ENCODE assay signal across 11 cellular contexts in genomic region chr13:81487151-81487550, GRCh38.
A peak's percentile ranks its signal among the peaks of the same experiment; 100 is the strongest.
DNase-seq lines count a peak whose midpoint lies in the region; ATAC-seq, FAIRE-seq and TF ChIP-seq lines count a peak whose summit lies in the region.
"Had no signal": no experiment of that assay in that cellular context is flagged by ENCODE, and none has a peak within 500 bp of the region (broad histone marks: within the 10 kb centered on the region; RNA-seq: fewer than 3 reads in every experiment).

No MANE protein-coding gene starts in this region.

- no peak for ATAC-seq in GM21526 (IDR thresholded peaks at IDR 0.05; ENCODE audit: low FRiP score, unreplicated experiment)

- TF ChIP-seq CTCF in astrocyte (IDR thresholded peaks at IDR 0.05; ENCODE audit: insufficient read depth, low read depth, low read length): peak; percentile 11

- intact Hi-C loops in activated T-helper 1 cell treated with anti-CD3 and anti-CD28 coated beads, Interleukin-12 subunit alpha, Interleukin-12 subunit beta, Interleukin-2, Interleukin-4 antibody, amounts not matched to agents 30 ng/mL and 10 ng/mL and 1 ng/mL, durations not matched to agents 14 hours and 24 hours and 36 hours (cut with micrococcal nuclease): no loop called here

- H3K36me3 ChIP-seq in astrocyte (ENCODE audit: insufficient read depth, low read length): no peaks in the 10 kb centered on the region

- FAIRE-seq in astrocyte (lab: Jason Lieb, UNC): no peak
- FAIRE-seq: GM18507 had no signal

- H3K4me2 ChIP-seq in astrocyte (ENCODE audit: low read length): no peak overlapping the region

- no peak overlapping the region for H3K4me3 ChIP-seq in astrocyte (ENCODE audit: insufficient read depth, low read depth, low read length)
- H3K4me3 ChIP-seq: lung had no signal

- no peaks in the 10 kb centered on the region for H3K4me1 Mint-ChIP-seq in astrocyte (ENCODE audit: low read depth, unreplicated experiment)
- H3K4me1 Mint-ChIP-seq in activated T-helper 1 cell treated with anti-CD3 and anti-CD28 coated beads, Interleukin-12 subunit alpha, Interleukin-12 subunit beta, Interleukin-2, Interleukin-4 antibody, amounts not matched to agents 30 ng/mL and 10 ng/mL and 1 ng/mL, durations not matched to agents 14 hours and 24 hours and 36 hours (ENCODE audit: low read depth): no peaks in the 10 kb centered on the region
- H3K4me1 Mint-ChIP-seq: activated naive CD8-positive, alpha-beta T cell treated with anti-CD3 and anti-CD28 coated beads for 36 hours had no signal

- no peaks in the 10 kb centered on the region for H3K9me3 ChIP-seq in astrocyte (ENCODE audit: insufficient read depth, low read depth, low read length)

- no peaks in the 10 kb centered on the region for H3K4me1 ChIP-seq in astrocyte (ENCODE audit: insufficient read depth, low read length)

- no peaks in the 10 kb centered on the region for H4K20me1 ChIP-seq in astrocyte (ENCODE audit: insufficient read depth, low read length)

- H3K79me2 ChIP-seq in astrocyte (ENCODE audit: insufficient read depth, low read length): no peaks in the 10 kb centered on the region

- H3K36me3 Mint-ChIP-seq in astrocyte (ENCODE audit: low read depth, unreplicated experiment): no peaks in the 10 kb centered on the region
- no peaks in the 10 kb centered on the region for H3K36me3 Mint-ChIP-seq in activated T-helper 1 cell treated with anti-CD3 and anti-CD28 coated beads, Interleukin-12 subunit alpha, Interleukin-12 subunit beta, Interleukin-2, Interleukin-4 antibody, amounts not matched to agents 30 ng/mL and 10 ng/mL and 1 ng/mL, durations not matched to agents 14 hours and 24 hours and 36 hours (ENCODE audit: low read depth)
- H3K36me3 Mint-ChIP-seq: activated naive CD8-positive, alpha-beta T cell treated with anti-CD3 and anti-CD28 coated beads for 36 hours had no signal

- no peak overlapping the region for H3K9ac ChIP-seq in astrocyte (ENCODE audit: low read length)

- H3K9me3 Mint-ChIP-seq in astrocyte (ENCODE audit: unreplicated experiment): no peaks in the 10 kb centered on the region
- no peaks in the 10 kb centered on the region for H3K9me3 Mint-ChIP-seq in activated T-helper 1 cell treated with anti-CD3 and anti-CD28 coated beads, Interleukin-12 subunit alpha, Interleukin-12 subunit beta, Interleukin-2, Interleukin-4 antibody, amounts not matched to agents 30 ng/mL and 10 ng/mL and 1 ng/mL, durations not matched to agents 14 hours and 24 hours and 36 hours

- H3K27me3 ChIP-seq in astrocyte (ENCODE audit: insufficient read depth, low read length): no peaks in the 10 kb centered on the region

- H3K27me3 Mint-ChIP-seq in astrocyte (ENCODE audit: low read depth, unreplicated experiment): peaks cover 2% of the 10 kb centered on the region
- no peaks in the 10 kb centered on the region for H3K27me3 Mint-ChIP-seq in activated T-helper 1 cell treated with anti-CD3 and anti-CD28 coated beads, Interleukin-12 subunit alpha, Interleukin-12 subunit beta, Interleukin-2, Interleukin-4 antibody, amounts not matched to agents 30 ng/mL and 10 ng/mL and 1 ng/mL, durations not matched to agents 14 hours and 24 hours and 36 hours (ENCODE audit: insufficient read depth)
- H3K27me3 Mint-ChIP-seq: activated naive CD8-positive, alpha-beta T cell treated with anti-CD3 and anti-CD28 coated beads for 36 hours had no signal

- H2AFZ ChIP-seq in astrocyte (ENCODE audit: low read depth, low read length): no peak overlapping the region

- no peak overlapping the region for H3K27ac ChIP-seq in astrocyte (ENCODE audit: low read depth, low read length)

- H3K4me3 Mint-ChIP-seq in astrocyte (ENCODE audit: unreplicated experiment): no peak overlapping the region
- no peak overlapping the region for H3K4me3 Mint-ChIP-seq in activated T-helper 1 cell treated with anti-CD3 and anti-CD28 coated beads, Interleukin-12 subunit alpha, Interleukin-12 subunit beta, Interleukin-2, Interleukin-4 antibody, amounts not matched to agents 30 ng/mL and 10 ng/mL and 1 ng/mL, durations not matched to agents 14 hours and 24 hours and 36 hours
- H3K4me3 Mint-ChIP-seq: activated naive CD8-positive, alpha-beta T cell treated with anti-CD3 and anti-CD28 coated beads for 36 hours had no signal

- no peak overlapping the region for H3K27ac Mint-ChIP-seq in astrocyte (ENCODE audit: unreplicated experiment)
- H3K27ac Mint-ChIP-seq in activated T-helper 1 cell treated with anti-CD3 and anti-CD28 coated beads, Interleukin-12 subunit alpha, Interleukin-12 subunit beta, Interleukin-2, Interleukin-4 antibody, amounts not matched to agents 30 ng/mL and 10 ng/mL and 1 ng/mL, durations not matched to agents 14 hours and 24 hours and 36 hours: no peak overlapping the region
- H3K27ac Mint-ChIP-seq: activated naive CD8-positive, alpha-beta T cell treated with anti-CD3 and anti-CD28 coated beads for 36 hours had no signal

- DNase-seq in ELF-1 (ENCODE audit: low read depth, low spot score): peak; percentile 22
- DNase-seq in NCI-H1048 (lab: John Stamatoyannopoulos, UW): peak; percentile 1
- DNase-seq in astrocyte (ENCODE audit: low read depth): no peak
- peak; percentile 12 for DNase-seq in medulla oblongata (ENCODE audit: extremely low spot score)
- no peak for DNase-seq in stimulated activated CD4-positive, alpha-beta T cell treated with anti-CD3 and anti-CD28 coated beads, Interleukin-4, amount 100 ng/mL, for 24 hours
- no peak for DNase-seq in activated T-helper 1 cell treated with anti-CD3 and anti-CD28 coated beads, Interleukin-12 subunit alpha, Interleukin-12 subunit beta, Interleukin-2, Interleukin-4 antibody, amounts not matched to agents 30 ng/mL and 10 ng/mL and 1 ng/mL, durations not matched to agents 14 hours and 24 hours and 36 hours (ENCODE audit: low spot score)
- DNase-seq in activated naive CD4-positive, alpha-beta T cell treated with Interleukin-2 at 50 U/mL for 16 hours: no peak
- DNase-seq: activated naive CD8-positive, alpha-beta T cell treated with anti-CD3 and anti-CD28 coated beads for 36 hours had no signal

Comparison
In these comparisons a context has a peak if more than half of its experiments do, and no peak if none do; other contexts are left out.
1. DNase-seq: peak in ELF-1 (single experiment), NCI-H1048 (single experiment) and medulla oblongata (single experiment); none in astrocyte (single experiment), stimulated activated CD4-positive, alpha-beta T cell treated with anti-CD3 and anti-CD28 coated beads, Interleukin-4, amount 100 ng/mL, for 24 hours (single experiment), activated T-helper 1 cell treated with anti-CD3 and anti-CD28 coated beads, Interleukin-12 subunit alpha, Interleukin-12 subunit beta, Interleukin-2, Interleukin-4 antibody, amounts not matched to agents 30 ng/mL and 10 ng/mL and 1 ng/mL, durations not matched to agents 14 hours and 24 hours and 36 hours (single experiment) and activated naive CD4-positive, alpha-beta T cell treated with Interleukin-2 at 50 U/mL for 16 hours (single experiment).